1 cellular context compared by ENCODE assay signal in the genomic region with DNA sequence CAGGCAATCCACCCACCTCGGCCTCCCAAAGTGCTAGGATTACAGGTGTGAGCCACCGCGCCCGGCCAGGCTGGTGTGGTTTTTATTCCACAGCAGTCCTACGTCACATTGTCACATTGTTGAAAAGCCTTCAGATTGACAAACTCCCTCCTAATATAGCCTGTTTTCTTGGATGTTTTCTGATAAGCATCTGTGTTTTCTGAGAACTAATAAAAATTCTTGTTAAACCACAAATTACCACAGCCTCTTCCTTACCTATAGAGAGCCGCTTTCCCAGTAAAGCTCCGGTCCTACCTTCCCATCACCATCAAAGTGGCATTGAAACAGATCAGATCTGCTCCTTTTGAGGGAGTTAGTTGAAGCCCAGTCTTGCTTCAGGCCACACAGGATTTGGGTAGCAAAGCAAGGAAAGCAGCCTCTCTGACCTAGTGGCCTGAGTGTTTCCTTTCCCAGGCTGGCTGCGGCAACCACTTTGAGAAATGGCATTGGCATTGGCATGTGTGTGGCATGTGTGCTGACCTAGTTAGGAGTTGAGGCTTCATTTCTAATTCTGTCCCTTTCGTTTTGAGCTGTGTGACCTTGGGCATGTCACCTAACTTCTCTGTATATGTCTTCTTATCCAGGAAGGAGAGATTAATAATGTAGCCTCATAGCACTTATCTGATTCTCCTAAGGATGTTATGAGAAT.
TF ChIP-seq lines count a peak whose summit lies in the region.

No MANE protein-coding gene starts in this region.

TF ChIP-seq in HepG2, 621 proteins besides CTCF, POLR2A, EP300 and RAD21:
- TF ChIP-seq, protein P1, sequence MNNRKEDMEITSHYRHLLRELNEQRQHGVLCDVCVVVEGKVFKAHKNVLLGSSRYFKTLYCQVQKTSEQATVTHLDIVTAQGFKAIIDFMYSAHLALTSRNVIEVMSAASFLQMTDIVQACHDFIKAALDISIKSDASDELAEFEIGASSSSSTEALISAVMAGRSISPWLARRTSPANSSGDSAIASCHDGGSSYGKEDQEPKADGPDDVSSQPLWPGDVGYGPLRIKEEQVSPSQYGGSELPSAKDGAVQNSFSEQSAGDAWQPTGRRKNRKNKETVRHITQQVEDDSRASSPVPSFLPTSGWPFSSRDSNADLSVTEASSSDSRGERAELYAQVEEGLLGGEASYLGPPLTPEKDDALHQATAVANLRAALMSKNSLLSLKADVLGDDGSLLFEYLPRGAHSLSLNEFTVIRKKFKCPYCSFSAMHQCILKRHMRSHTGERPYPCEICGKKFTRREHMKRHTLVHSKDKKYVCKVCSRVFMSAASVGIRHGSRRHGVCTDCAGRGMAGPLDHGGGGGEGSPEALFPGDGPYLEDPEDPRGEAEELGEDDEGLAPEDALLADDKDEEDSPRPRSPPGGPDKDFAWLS (CRISPR knock-in tag; IDR thresholded peaks at IDR 0.05; ENCODE audit: borderline replicate concordance) = no peak
- TF ChIP-seq ZNF572 (CRISPR knock-in tag; IDR thresholded peaks at IDR 0.05) = no peak
- no peak for TF ChIP-seq FOXO1 (CRISPR knock-in tag; IDR thresholded peaks at IDR 0.05)
- no peak for TF ChIP-seq ZFAT (CRISPR knock-in tag; conservative IDR thresholded peaks at IDR 0.05)
